Comparison of ENCODE assay signal across 23 cellular contexts in the genomic region with DNA sequence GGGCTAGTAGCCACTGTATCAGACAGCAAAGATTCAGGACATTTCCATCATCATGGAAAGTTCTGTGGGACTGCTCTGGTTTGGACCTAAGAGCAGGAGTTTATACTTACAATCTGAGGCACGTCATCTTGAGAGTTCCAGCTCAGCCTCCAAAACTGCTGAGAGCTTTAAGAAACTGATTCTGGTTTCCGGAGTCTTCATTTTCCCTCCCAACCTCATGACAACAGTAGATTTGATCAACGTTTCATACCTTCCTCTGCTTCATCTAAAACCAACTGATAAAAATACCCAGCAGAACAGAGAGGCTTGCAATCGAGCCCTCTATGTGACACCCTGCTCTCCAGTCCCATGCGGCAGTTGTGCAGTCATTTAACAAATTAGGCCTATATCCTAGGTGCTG.
"Had no signal": no experiment of that assay in that cellular context is flagged by ENCODE, and none has a peak within 500 bp of the region (broad histone marks: within the 10 kb centered on the region; RNA-seq: fewer than 3 reads in every experiment).

No MANE protein-coding gene starts in this region.

- H3K36me3 Mint-ChIP-seq: natural killer cell had no signal

- H3K4me3 Mint-ChIP-seq: dendritic cell treated with granulocyte-macrophage colony-stimulating factor and Interleukin-4, amounts not matched to agents 40 ng/mL and 50 ng/mL, for 4 days; endodermal cell; natural killer cell; stimulated activated naive B cell treated with anti-CD40 and anti-IgM and Interleukin-4, amounts not matched to agents 10 μg/mL and 1 μg/mL and 100 μg/mL, for 72 hours; stimulated activated naive CD8-positive, alpha-beta T cell treated with anti-CD3 and anti-CD28 coated beads, Interleukin-15, Interleukin-2, amounts not matched to agents 100 ng/mL and 50 ng/mL, for 24 hours had no signal

- DNase-seq: colonic mucosa; effector CD8-positive, alpha-beta T cell; endodermal cell; foreskin melanocyte; hypothalamus; left ventricle myocardium superior; lower lobe of right lung; natural killer cell; pancreas; right lobe of liver; small intestine; stimulated activated CD4-positive, alpha-beta T cell treated with anti-CD3 and anti-CD28 coated beads, Interleukin-15, amount 100 ng/mL, for 24 hours; stimulated activated CD4-positive, alpha-beta T cell treated with anti-CD3 and anti-CD28 coated beads, Interleukin-2, amount 100 ng/mL, for 48 hours; stimulated activated naive B cell treated with anti-CD40 and anti-IgM and Interleukin-4, amounts not matched to agents 10 μg/mL and 1 μg/mL and 100 μg/mL, for 72 hours; transverse colon had no signal

- H3K9me3 Mint-ChIP-seq: dendritic cell treated with granulocyte-macrophage colony-stimulating factor and Interleukin-4, amounts not matched to agents 40 ng/mL and 50 ng/mL, for 4 days; natural killer cell; neural crest cell; stimulated activated naive B cell treated with anti-CD40 and anti-IgM and Interleukin-4, amounts not matched to agents 10 μg/mL and 1 μg/mL and 100 μg/mL, for 72 hours; stimulated activated naive CD8-positive, alpha-beta T cell treated with anti-CD3 and anti-CD28 coated beads, Interleukin-15, Interleukin-2, amounts not matched to agents 100 ng/mL and 50 ng/mL, for 24 hours had no signal

- H3K27ac Mint-ChIP-seq: dendritic cell treated with granulocyte-macrophage colony-stimulating factor and Interleukin-4, amounts not matched to agents 40 ng/mL and 50 ng/mL, for 4 days; endodermal cell; natural killer cell; stimulated activated naive B cell treated with anti-CD40 and anti-IgM and Interleukin-4, amounts not matched to agents 10 μg/mL and 1 μg/mL and 100 μg/mL, for 72 hours; stimulated activated naive CD8-positive, alpha-beta T cell treated with anti-CD3 and anti-CD28 coated beads, Interleukin-15, Interleukin-2, amounts not matched to agents 100 ng/mL and 50 ng/mL, for 24 hours had no signal

- H3K27ac ChIP-seq: colonic mucosa, epithelial cell of prostate, esophagus muscularis mucosa, lower lobe of right lung, neutrophil, pancreas, right lobe of liver, suprapubic skin, transverse colon, vagina had no signal

- H3K9me3 ChIP-seq: colonic mucosa, esophagus muscularis mucosa, lower lobe of right lung, neutrophil, pancreas, right lobe of liver, suprapubic skin, transverse colon, vagina had no signal

- ATAC-seq: left ventricle myocardium superior; lower lobe of right lung; natural killer cell; pancreas; right lobe of liver; stimulated activated naive B cell treated with anti-CD40 and anti-IgM and Interleukin-4, amounts not matched to agents 10 μg/mL and 1 μg/mL and 100 μg/mL, for 72 hours had no signal

- H3K27me3 ChIP-seq: colonic mucosa, pancreas, right lobe of liver, vagina had no signal

- H3K4me3 ChIP-seq: colonic mucosa, esophagus muscularis mucosa, lower lobe of right lung, pancreas, right lobe of liver, suprapubic skin, transverse colon, vagina had no signal

- H3K36me3 ChIP-seq: colonic mucosa, esophagus muscularis mucosa, lower lobe of right lung, neutrophil, pancreas, right lobe of liver, suprapubic skin, transverse colon, vagina had no signal
